22 cellular contexts compared by ENCODE assay signal in genomic region chr14:50935126-50936090, GRCh38.
"Had no signal": no experiment of that assay in that cellular context is flagged by ENCODE, and none has a peak within 500 bp of the region (broad histone marks: within the 10 kb centered on the region; RNA-seq: fewer than 3 reads in every experiment).

No MANE protein-coding gene starts in this region.

- H3K36me3 ChIP-seq: gastrocnemius medialis, uterus had no signal

- H3K4me1 ChIP-seq: esophagus muscularis mucosa, gastrocnemius medialis, parathyroid adenoma, psoas muscle, sigmoid colon, uterus had no signal

- H3K27ac ChIP-seq: esophagus muscularis mucosa, gastrocnemius medialis, parathyroid adenoma, psoas muscle, sigmoid colon, uterus had no signal

- H3K27ac Mint-ChIP-seq: effector memory CD8-positive, alpha-beta T cell; nephron; type B pancreatic cell had no signal

- H3K9ac ChIP-seq: parathyroid adenoma had no signal

- H3K9me3 Mint-ChIP-seq: dendritic cell treated with granulocyte-macrophage colony-stimulating factor and Interleukin-4, amounts not matched to agents 40 ng/mL and 50 ng/mL, for 4 days; effector memory CD8-positive, alpha-beta T cell; nephron; type B pancreatic cell had no signal

- H3K4me1 Mint-ChIP-seq: nephron had no signal

- H3K27me3 Mint-ChIP-seq: dendritic cell treated with granulocyte-macrophage colony-stimulating factor and Interleukin-4, amounts not matched to agents 40 ng/mL and 50 ng/mL, for 4 days; type B pancreatic cell had no signal

- H3K79me2 ChIP-seq: parathyroid adenoma had no signal

- DNase-seq: effector memory CD8-positive, alpha-beta T cell; gastrocnemius medialis; heart right ventricle; hypothalamus; left lung; mesenchymal stem cell; midbrain; psoas muscle; retina; sigmoid colon; stimulated activated CD4-positive, alpha-beta T cell treated with anti-CD3 and anti-CD28 coated beads, Interleukin-2, amount 100 ng/mL, for 24 hours; stimulated activated naive CD4-positive, alpha-beta T cell; stomach; uterus had no signal

- FAIRE-seq: islet of Langerhans had no signal

- H3K4me3 Mint-ChIP-seq: dendritic cell treated with granulocyte-macrophage colony-stimulating factor and Interleukin-4, amounts not matched to agents 40 ng/mL and 50 ng/mL, for 4 days; effector memory CD8-positive, alpha-beta T cell; nephron; type B pancreatic cell had no signal

- H2AFZ ChIP-seq: parathyroid adenoma had no signal

- H3K4me3 ChIP-seq: esophagus muscularis mucosa, gastrocnemius medialis, heart right ventricle, left lung, lung, psoas muscle, sigmoid colon, skin epidermis, stomach, uterus had no signal

- ATAC-seq: effector memory CD8-positive, alpha-beta T cell; gastrocnemius medialis; left lung; psoas muscle had no signal

- H3K9me3 ChIP-seq: esophagus muscularis mucosa, gastrocnemius medialis, heart right ventricle, left lung, psoas muscle, sigmoid colon, stomach, uterus had no signal

- H3K27me3 ChIP-seq: esophagus muscularis mucosa, gastrocnemius medialis, heart right ventricle, left lung, sigmoid colon, stomach, uterus had no signal
